Comparison of ENCODE assay signal across 10 cellular contexts in the genomic region with DNA sequence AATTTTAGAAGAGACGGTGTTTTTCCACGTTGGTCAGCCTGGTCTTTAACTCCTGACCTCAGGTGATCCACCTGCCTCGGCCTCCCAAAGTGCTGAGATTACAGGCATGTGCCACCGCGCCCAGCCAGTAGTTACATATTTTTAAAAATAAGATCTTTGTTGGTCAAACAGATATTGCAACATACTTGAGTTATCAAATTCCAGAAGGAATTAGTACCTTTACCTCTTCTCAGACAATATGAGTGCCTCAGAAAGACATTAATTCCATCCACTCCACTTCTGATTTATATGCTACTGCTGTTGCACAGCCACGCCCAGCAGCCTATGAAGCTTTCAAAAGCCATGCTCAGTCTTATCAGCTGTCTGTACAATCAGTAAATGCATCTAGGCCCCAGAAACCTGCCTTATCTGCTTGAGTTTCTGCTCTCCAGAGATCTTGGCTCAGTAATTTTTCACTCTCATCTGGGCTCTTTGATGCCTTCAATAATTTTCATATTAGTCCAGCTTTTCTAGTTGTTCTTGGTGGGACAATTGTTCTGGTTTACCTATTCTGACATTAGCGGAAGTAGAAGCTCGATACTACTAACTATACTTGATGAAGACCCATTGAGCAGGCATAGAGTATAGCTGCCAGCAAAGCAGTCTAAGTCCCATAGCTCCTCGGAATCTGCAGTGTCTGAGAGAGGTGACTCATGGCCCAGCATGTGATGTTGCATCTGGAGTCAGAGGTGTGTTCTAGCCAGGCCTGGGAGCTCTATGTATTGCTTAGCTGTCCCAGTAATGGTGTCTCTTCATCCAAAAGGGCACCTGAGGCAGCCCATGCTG. TPM values are rescaled to one million over a fixed set of nuclear protein-coding genes. Genes with fewer than 3 reads are reported as not detected.
A peak's percentile ranks its signal among the peaks of the same experiment; 100 is the strongest.
DNase-seq lines count a peak whose midpoint lies in the region; ATAC-seq, FAIRE-seq and TF ChIP-seq lines count a peak whose summit lies in the region.
"Had no signal": no experiment of that assay in that cellular context is flagged by ENCODE, and none has a peak within 500 bp of the region (broad histone marks: within the 10 kb centered on the region; RNA-seq: fewer than 3 reads in every experiment).

No MANE protein-coding gene starts in this region.

- intact Hi-C loops in vagina (cut with DNase I): no loop called here
- intact Hi-C loops in aorta (cut with DNase I): no loop called here

- FAIRE-seq in GM19239 (lab: Jason Lieb, UNC): peak; percentile 4

- H3K36me3 ChIP-seq in vagina (no peaks in the 10 kb centered on the region), aorta (ENCODE audit: control insufficient read depth in 1 of 2, insufficient read depth in 2 of 2, low read length in 1 of 2) (no peaks in the 10 kb centered on the region)

- no peak overlapping the region for H3K4me3 ChIP-seq in AG04449 (ENCODE audit: low read depth, low read length)
- no peak overlapping the region for H3K4me3 ChIP-seq in vagina
- no peak overlapping the region for H3K4me3 ChIP-seq in aorta (ENCODE audit: low read length in 2 of 2)

- 93% methylated on average over 9 of the region's 9 CpGs for WGBS in aorta, 2 donors

- no peak for TF ChIP-seq CTCF in AG04449 (IDR thresholded peaks at IDR 0.05; ENCODE audit: insufficient read depth, low read length, missing control alignments)
- no peak for TF ChIP-seq CTCF in vagina (IDR thresholded peaks at IDR 0.05)

- H3K9me3 ChIP-seq in vagina (no peaks in the 10 kb centered on the region), aorta (ENCODE audit: control insufficient read depth, low read length) (no peaks in the 10 kb centered on the region)

- no peak for TF ChIP-seq POLR2A in vagina (IDR thresholded peaks at IDR 0.05)

- no peaks in the 10 kb centered on the region for H3K4me1 ChIP-seq in vagina
- H3K4me1 ChIP-seq in aorta (ENCODE audit: control insufficient read depth in 1 of 2, insufficient read depth in 2 of 2, low read length in 2 of 2): no peaks in the 10 kb centered on the region

- no peak for ATAC-seq in GM21723 (IDR thresholded peaks at IDR 0.05; ENCODE audit: unreplicated experiment)
- no peak for ATAC-seq in aorta (ENCODE audit: low FRiP score)

- POLR2A ChIA-PET in AG04449 (lab: Yijun Ruan, JAX): no interaction called here

- CTCF ChIA-PET in AG04449 (lab: Yijun Ruan, JAX): interaction anchor here (1.5 kb wide), 1 partner anchor 9 kb away, joined by 3 read pairs; no protein-coding TSS in a partner anchor

- DNase-seq in AG04449 (ENCODE audit: low read depth, low spot score) (peak; percentile 7), GM19239 (ENCODE audit: insufficient read length, low spot score) (no peak), activated T-cell treated with anti-CD3 and anti-CD28 coated beads for 4 hours (peak; percentile 12), islet precursor cell (peak; percentile 91), pons (ENCODE audit: low spot score) (no peak), vagina (ENCODE audit: extremely low spot score in 2 of 2) (no peak), aorta (no peak)
- DNase-seq: NCI-H146, SIG-M5 had no signal

- H3K27ac ChIP-seq in vagina (no peak overlapping the region), aorta (ENCODE audit: low read depth in 1 of 2, low read length in 2 of 2) (no peak overlapping the region)

- H3K27me3 ChIP-seq in vagina: no peaks in the 10 kb centered on the region
- H3K27me3 ChIP-seq in aorta (ENCODE audit: control insufficient read depth in 1 of 2, insufficient read depth in 2 of 2, low read length in 1 of 2): no peaks in the 10 kb centered on the region

RNA-seq across cellular contexts. Expression of gene MEX3C, which starts 47.7 kb away (rescaled TPM):
- total RNA-seq in vagina (20.4 TPM), aorta (10 to 100 TPM; 30.9 to 31.7 TPM)
- polyA plus RNA-seq in aorta: 10 to 100 TPM in 1 of 2 donors, 1 to 10 TPM in 1; 7.6 to 11.1 TPM

Comparison
In these comparisons a context has a peak if more than half of its experiments do, and no peak if none do; other contexts are left out.
1. DNase-seq: peak in AG04449 (single experiment), activated T-cell treated with anti-CD3 and anti-CD28 coated beads for 4 hours (single experiment) and islet precursor cell (single experiment); none in GM19239 (single experiment), pons (single experiment), vagina (0 of 2) and aorta (0 of 2).